8 cellular contexts compared by ENCODE assay signal in the genomic region with DNA sequence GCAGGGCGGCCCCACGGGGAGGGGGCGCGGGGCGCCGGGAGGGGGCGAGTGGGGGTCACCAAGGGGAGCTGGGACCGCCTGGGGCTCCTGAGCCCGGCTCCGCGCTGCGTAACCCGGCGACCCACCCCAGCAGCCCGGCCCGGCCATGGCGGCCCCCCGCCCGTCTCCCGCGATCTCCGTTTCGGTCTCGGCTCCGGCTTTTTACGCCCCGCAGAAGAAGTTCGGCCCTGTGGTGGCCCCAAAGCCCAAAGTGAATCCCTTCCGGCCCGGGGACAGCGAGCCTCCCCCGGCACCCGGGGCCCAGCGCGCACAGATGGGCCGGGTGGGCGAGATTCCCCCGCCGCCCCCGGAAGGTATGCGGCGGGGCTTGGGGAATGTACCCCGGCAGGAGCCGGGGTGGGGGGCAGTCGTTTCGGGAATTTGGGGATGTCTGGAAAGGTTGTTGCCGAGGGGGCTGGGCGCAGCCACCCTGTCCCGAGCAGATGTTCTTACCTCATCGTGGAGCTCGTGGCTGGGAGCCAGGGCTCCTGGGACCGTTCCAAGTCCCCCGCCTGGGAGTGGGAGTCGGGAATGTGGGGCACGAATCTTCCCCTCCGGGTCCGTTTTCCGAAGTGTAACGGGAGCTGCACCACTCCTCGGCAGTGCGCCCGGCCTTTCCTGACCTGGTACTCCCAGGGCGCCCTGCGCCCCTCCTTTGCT. TPM values are rescaled to one million over a fixed set of nuclear protein-coding genes. Genes with fewer than 3 reads are reported as not detected.
DNase-seq lines count a peak whose midpoint lies in the region; ATAC-seq and TF ChIP-seq lines count a peak whose summit lies in the region.

No MANE protein-coding gene starts in this region.

- peak overlapping the region; percentile 96 for H3K4me3 ChIP-seq in HFF-Myc (replicated peaks; ENCODE audit: low read depth, low read length)
- peak overlapping the region; percentile 94 to 97 for H3K4me3 ChIP-seq in body of pancreas
- peak overlapping the region; percentile 92 for H3K4me3 ChIP-seq in kidney epithelial cell (ENCODE audit: low read depth, low read length)
- H3K4me3 ChIP-seq in smooth muscle cell: peak overlapping the region; percentile 100

- TF ChIP-seq CTCF in HFF-Myc (IDR thresholded peaks at IDR 0.05; ENCODE audit: low read depth, low read length, missing control alignments): no peak
- TF ChIP-seq CTCF in body of pancreas (IDR thresholded peaks at IDR 0.05): no peak
- no peak for TF ChIP-seq CTCF in kidney epithelial cell (IDR thresholded peaks at IDR 0.05; ENCODE audit: insufficient read depth, low read length, poor library complexity, severe bottlenecking)
- TF ChIP-seq CTCF in smooth muscle cell (IDR thresholded peaks at IDR 0.05; ENCODE audit: borderline replicate concordance, insufficient read depth, poor library complexity, severe bottlenecking): no peak

- peak in 1 of 3 donors; percentile 15 for TF ChIP-seq POLR2A in body of pancreas (IDR thresholded peaks at IDR 0.05)

- H3K4me2 ChIP-seq in smooth muscle cell: peak overlapping the region; percentile 85

- H3K27me3 ChIP-seq in body of pancreas: no peaks in the 10 kb centered on the region
- no peaks in the 10 kb centered on the region for H3K27me3 ChIP-seq in kidney epithelial cell (ENCODE audit: control insufficient read depth, insufficient read depth, low read length)
- no peaks in the 10 kb centered on the region for H3K27me3 ChIP-seq in smooth muscle cell (ENCODE audit: low read depth)

- WGBS in body of pancreas, 2 donors: 5 to 40% methylated on average over 1 to 63 of the region's 64 CpGs
- 2% methylated on average over 27 of the region's 64 CpGs for WGBS in smooth muscle cell (ENCODE audit: low lambda C conversion rate)

- peak; percentile 35 for DNase-seq in NCI-H345 (lab: John Stamatoyannopoulos, UW)
- no peak for DNase-seq in NCI-H345 treated with DMSO at 0.1 percent for 48 hours (lab: John Stamatoyannopoulos, UW; ENCODE audit: unreplicated experiment)
- no peak for DNase-seq in HFF-Myc (ENCODE audit: extremely low read depth, low read depth)
- peak; percentile 54 for DNase-seq in NCI-H1105 (lab: John Stamatoyannopoulos, UW)
- DNase-seq in body of pancreas: peak; percentile 72 to 82 (median 78)
- DNase-seq in kidney epithelial cell (ENCODE audit: low read depth): no peak
- DNase-seq in smooth muscle cell (lab: John Stamatoyannopoulos, UW; ENCODE audit: unreplicated experiment): peak; percentile 36
- no peak for DNase-seq in GOT3 (lab: John Stamatoyannopoulos, UW)

- peaks cover 52% of the 10 kb centered on the region for H4K20me1 ChIP-seq in smooth muscle cell (ENCODE audit: low read depth)

- peaks cover 68% of the 10 kb centered on the region for H3K79me2 ChIP-seq in smooth muscle cell (ENCODE audit: low read depth)

- peak; percentile 6 for ATAC-seq in body of pancreas

- peaks cover 30% of the 10 kb centered on the region for H3F3A ChIP-seq in smooth muscle cell (ENCODE audit: low read depth)

- H3K27ac ChIP-seq in body of pancreas (peak overlapping the region; percentile 85 to 97 (median 93)), smooth muscle cell (ENCODE audit: low read depth) (peak overlapping the region; percentile 97)

- H3K4me1 ChIP-seq in body of pancreas (peaks cover 44% of the 10 kb centered on the region), smooth muscle cell (ENCODE audit: low read depth) (peaks cover 38% of the 10 kb centered on the region)

- H3K36me3 ChIP-seq in body of pancreas (replicated peaks in 1 of 2; ENCODE audit: insufficient read depth in 1 of 2, low read depth in 2 of 2) (no peaks in the 10 kb centered on the region), kidney epithelial cell (ENCODE audit: control insufficient read depth, insufficient read depth, low read length) (peaks cover 1% of the 10 kb centered on the region), smooth muscle cell (ENCODE audit: low read depth) (no peaks in the 10 kb centered on the region)

- intact Hi-C loops in body of pancreas (cut with DNase I): no loop called here

- H2AFZ ChIP-seq in smooth muscle cell (ENCODE audit: low read depth): no peak overlapping the region

- H3K9me3 ChIP-seq in body of pancreas: no peaks in the 10 kb centered on the region
- H3K9me3 ChIP-seq in smooth muscle cell (replicated peaks; ENCODE audit: low read depth): no peaks in the 10 kb centered on the region

- H3K9ac ChIP-seq in smooth muscle cell (ENCODE audit: low read depth): peak overlapping the region; percentile 96

RNA-seq across cellular contexts. Expression of gene ZYX, which starts 0.4 kb away (rescaled TPM):
- total RNA-seq in body of pancreas (10 to 100 TPM; 40.2 to 60.6 TPM), kidney epithelial cell (162 and 218 TPM in 2 replicates), smooth muscle cell (52.2 and 71.1 TPM in 2 replicates)
- polyA plus RNA-seq in smooth muscle cell: 322 and 354 TPM in 2 replicates

RNA-seq across cellular contexts. Expression of gene FAM131B, which starts 19.1 kb away (rescaled TPM):
- under 1 TPM in 1 of 2 donors, not detected in 1; 0.26 TPM for total RNA-seq in body of pancreas
- 1.0 and 1.3 TPM in 2 replicates for total RNA-seq in kidney epithelial cell
- total RNA-seq in smooth muscle cell: 0.09 and 0.31 TPM in 2 replicates
- 0.03 TPM in 1 of 2 replicates, not detected in the other for polyA plus RNA-seq in smooth muscle cell

RNA-seq across cellular contexts. Expression of gene EPHA1, which starts 27.1 kb away (rescaled TPM):
- 10 to 100 TPM in 1 of 2 donors, 1 to 10 TPM in 1; 9.9 to 14.3 TPM for total RNA-seq in body of pancreas
- total RNA-seq in kidney epithelial cell: 7.9 and 27.5 TPM in 2 replicates
- total RNA-seq in smooth muscle cell: 4.3 and 19.1 TPM in 2 replicates
- polyA plus RNA-seq in smooth muscle cell: 8.7 and 23.6 TPM in 2 replicates

Comparison
In these comparisons a context has a peak if more than half of its experiments do, and no peak if none do; other contexts are left out.
1. DNase-seq: peak in NCI-H345 (single experiment), NCI-H1105 (single experiment), body of pancreas (4 of 4) and smooth muscle cell (single experiment); none in NCI-H345 treated with DMSO at 0.1 percent for 48 hours (single experiment), HFF-Myc (single experiment), kidney epithelial cell (single experiment) and GOT3 (single experiment).
2. Peak in every context shown above with its lines, with median percentiles within 50 percentile points of each other: H3K4me3 ChIP-seq.